In genomic region chr4:82372874-82373815, GRCh38 we compare ENCODE assay signal across 8 cellular contexts. TPM values are rescaled to one million over a fixed set of nuclear protein-coding genes. Genes with fewer than 3 reads are reported as not detected.
DNase-seq lines count a peak whose midpoint lies in the region; ATAC-seq and TF ChIP-seq lines count a peak whose summit lies in the region.

No MANE protein-coding gene starts in this region.

- peak overlapping the region; percentile 98 to 100 (median 100) for H3K27ac Mint-ChIP-seq in CD4-positive, CD25-positive, alpha-beta regulatory T cell
- H3K27ac Mint-ChIP-seq in endothelial cell (ENCODE audit: unreplicated experiment), result peak overlapping the region; percentile 99

- no peaks in the 10 kb centered on the region for H3K27me3 ChIP-seq in CD4-positive, CD25-positive, alpha-beta regulatory T cell (ENCODE audit: control insufficient read depth, insufficient read depth, low read length)
- H3K27me3 ChIP-seq in mononuclear cell (ENCODE audit: insufficient read depth, low read length), result no peaks in the 10 kb centered on the region

- no peaks in the 10 kb centered on the region for H3K9me3 Mint-ChIP-seq in CD4-positive, CD25-positive, alpha-beta regulatory T cell
- H3K9me3 Mint-ChIP-seq in endothelial cell (ENCODE audit: unreplicated experiment), result no peaks in the 10 kb centered on the region

- no peaks in the 10 kb centered on the region for H3K9me3 ChIP-seq in CD4-positive, CD25-positive, alpha-beta regulatory T cell (ENCODE audit: control insufficient read depth in 2 of 2, low read length in 2 of 2)
- no peaks in the 10 kb centered on the region for H3K9me3 ChIP-seq in mononuclear cell (ENCODE audit: low read depth, low read length)

- H3K4me3 Mint-ChIP-seq in CD4-positive, CD25-positive, alpha-beta regulatory T cell, result peak overlapping the region; percentile 98 to 100 (median 99)
- peak overlapping the region; percentile 96 for H3K4me3 Mint-ChIP-seq in endothelial cell (ENCODE audit: unreplicated experiment)

- H3K36me3 Mint-ChIP-seq in CD4-positive, CD25-positive, alpha-beta regulatory T cell, result peaks cover 28% of the 10 kb centered on the region
- H3K36me3 Mint-ChIP-seq in endothelial cell (ENCODE audit: low read depth, unreplicated experiment), result peaks cover 20% of the 10 kb centered on the region

- H3K4me3 ChIP-seq in CD4-positive, CD25-positive, alpha-beta regulatory T cell (ENCODE audit: low read depth, low read length), result peak overlapping the region; percentile 100
- H3K4me3 ChIP-seq in mononuclear cell (ENCODE audit: low read length), result peak overlapping the region; percentile 99

- H3K36me3 ChIP-seq in CD4-positive, CD25-positive, alpha-beta regulatory T cell (ENCODE audit: control insufficient read depth, insufficient read depth, low read length), result peaks cover 18% of the 10 kb centered on the region

- ATAC-seq in CD4-positive, CD25-positive, alpha-beta regulatory T cell (ENCODE audit: low read depth in 2 of 2), result peak; percentile 9 to 17
- ATAC-seq in GM19452 (IDR thresholded peaks at IDR 0.05; ENCODE audit: unreplicated experiment) (peak; percentile 21), HG03575 (IDR thresholded peaks at IDR 0.05; ENCODE audit: extremely low read depth, insufficient number of reproducible peaks, low FRiP score, unreplicated experiment) (peak; percentile 1)

- H3K4me1 Mint-ChIP-seq in CD4-positive, CD25-positive, alpha-beta regulatory T cell, result peaks cover 39 to 73% (median 53%) of the 10 kb centered on the region in 4 donors
- peaks cover 47% of the 10 kb centered on the region for H3K4me1 Mint-ChIP-seq in endothelial cell (ENCODE audit: unreplicated experiment)

- H3K4me1 ChIP-seq in CD4-positive, CD25-positive, alpha-beta regulatory T cell (ENCODE audit: control insufficient read depth, insufficient read depth, low read length, poor library complexity, severe bottlenecking), result peaks cover 56% of the 10 kb centered on the region
- H3K4me1 ChIP-seq in mononuclear cell (ENCODE audit: insufficient read depth, low read length), result peaks cover 60% of the 10 kb centered on the region

- peak overlapping the region; percentile 98 for H3K27ac ChIP-seq in CD4-positive, CD25-positive, alpha-beta regulatory T cell (ENCODE audit: insufficient read depth, low read length, poor library complexity, severe bottlenecking)

- peak; percentile 62 to 83 (median 72) for DNase-seq in CD4-positive, CD25-positive, alpha-beta regulatory T cell
- peak; percentile 58 for DNase-seq in NK-92 treated with Interleukin-12 subunit alpha and Interleukin-12 subunit beta, amount 100 ng/mL, for 24 hours (lab: John Stamatoyannopoulos, UW)
- peak; percentile 36 for DNase-seq in activated CD8-positive, alpha-beta memory T cell treated with anti-CD3 and anti-CD28 coated beads, Interleukin-2, amount 50 U/mL, for 1 hour (ENCODE audit: extremely low read depth)
- DNase-seq in endothelial cell (ENCODE audit: low spot score), result peak; percentile 72
- DNase-seq in stimulated activated CD8-positive, alpha-beta memory T cell treated with anti-CD3 and anti-CD28 coated beads, Interleukin-2, amount 100 ng/mL, for 1 hour (ENCODE audit: low read depth in 2 of 2), result peak; percentile 35 to 45

- TF ChIP-seq CTCF in endothelial cell (IDR thresholded peaks at IDR 0.05; ENCODE audit: unreplicated experiment), result no peak

- H3K27me3 Mint-ChIP-seq in CD4-positive, CD25-positive, alpha-beta regulatory T cell, result peaks cover 8% of the 10 kb centered on the region
- peaks cover 19% of the 10 kb centered on the region for H3K27me3 Mint-ChIP-seq in endothelial cell (ENCODE audit: unreplicated experiment)

RNA-seq across cellular contexts. Expression of gene HNRNPD, which starts 0.6 kb away (rescaled TPM):
- 270 TPM for total RNA-seq in CD4-positive, CD25-positive, alpha-beta regulatory T cell
- 100 to 1,000 TPM; 193 to 210 (median 202) TPM for polyA plus RNA-seq in CD4-positive, CD25-positive, alpha-beta regulatory T cell
- total RNA-seq in endothelial cell (ENCODE audit: unreplicated experiment) (353 TPM), mononuclear cell (86.4 TPM)

RNA-seq across cellular contexts. Expression of gene HNRNPDL, which starts 57.1 kb away (rescaled TPM):
- total RNA-seq in CD4-positive, CD25-positive, alpha-beta regulatory T cell, result 337 TPM
- polyA plus RNA-seq in CD4-positive, CD25-positive, alpha-beta regulatory T cell, result 100 to 1,000 TPM; 142 to 186 (median 168) TPM
- total RNA-seq in endothelial cell (ENCODE audit: unreplicated experiment) (374 TPM), mononuclear cell (425 TPM)

RNA-seq across cellular contexts. Expression of gene ENOPH1, which starts 57.2 kb away (rescaled TPM):
- 26.7 TPM for total RNA-seq in CD4-positive, CD25-positive, alpha-beta regulatory T cell
- 10 to 100 TPM; 47.1 to 48.7 (median 47.8) TPM for polyA plus RNA-seq in CD4-positive, CD25-positive, alpha-beta regulatory T cell
- total RNA-seq in endothelial cell (ENCODE audit: unreplicated experiment) (37.1 TPM), mononuclear cell (22.9 TPM)

Comparison
In these comparisons a context has a peak if more than half of its experiments do, and no peak if none do; other contexts are left out.
1. Peak in every context shown above with its lines: DNase-seq, ATAC-seq, H3K4me3 ChIP-seq and H3K27ac ChIP-seq.